In genomic region chr9:87443461-87443860, GRCh38 we compare ENCODE assay signal across 4 cellular contexts.
"Had no signal": no experiment of that assay in that cellular context is flagged by ENCODE, and none has a peak within 500 bp of the region (broad histone marks: within the 10 kb centered on the region; RNA-seq: fewer than 3 reads in every experiment).

No MANE protein-coding gene starts in this region.

- DNase-seq: IMR-90, KBM-7, KG1 had no signal

- H3K4me3 ChIP-seq: K562 had no signal
